13 cellular contexts compared by ENCODE assay signal in genomic region chr4:153748378-153748777, GRCh38. TPM values are rescaled to one million over a fixed set of nuclear protein-coding genes. Genes with fewer than 3 reads are reported as not detected.
DNase-seq lines count a peak whose midpoint lies in the region; ATAC-seq and TF ChIP-seq lines count a peak whose summit lies in the region.
"Had no signal": no experiment of that assay in that cellular context is flagged by ENCODE, and none has a peak within 500 bp of the region (broad histone marks: within the 10 kb centered on the region; RNA-seq: fewer than 3 reads in every experiment).

No MANE protein-coding gene starts in this region.

- DNase-seq in Calu3 = peak; percentile 38
- peak; percentile 67 for DNase-seq in NB4 (ENCODE audit: low read depth)
- DNase-seq in osteoblast (ENCODE audit: insufficient read length, low spot score, missing footprints) = peak; percentile 88
- no peak for DNase-seq in NCI-H1105 (lab: John Stamatoyannopoulos, UW)
- DNase-seq: caudate nucleus, DMS79 treated with DMSO at 0.1 percent for 48 hours, NCI-H187, SHP77 had no signal

- H3K36me3 Mint-ChIP-seq in Calu3 (ENCODE audit: insufficient read depth, unreplicated experiment) = no peaks in the 10 kb centered on the region
- no peaks in the 10 kb centered on the region for H3K36me3 Mint-ChIP-seq in dendritic cell treated with granulocyte-macrophage colony-stimulating factor and Interleukin-4, amounts not matched to agents 40 ng/mL and 50 ng/mL, for 4 days (ENCODE audit: low read depth)

- H3K4me1 Mint-ChIP-seq in Calu3 (ENCODE audit: low read depth, unreplicated experiment) = no peaks in the 10 kb centered on the region
- peaks cover 39% of the 10 kb centered on the region for H3K4me1 Mint-ChIP-seq in dendritic cell treated with granulocyte-macrophage colony-stimulating factor and Interleukin-4, amounts not matched to agents 40 ng/mL and 50 ng/mL, for 4 days (ENCODE audit: low read depth)

- no peak overlapping the region for H3K4me2 ChIP-seq in osteoblast (ENCODE audit: insufficient read depth, low read length)

- no peak overlapping the region for H3K27ac ChIP-seq in osteoblast (ENCODE audit: low read depth, low read length)

- H3K27me3 Mint-ChIP-seq in Calu3 (ENCODE audit: unreplicated experiment) = no peaks in the 10 kb centered on the region
- no peaks in the 10 kb centered on the region for H3K27me3 Mint-ChIP-seq in dendritic cell treated with granulocyte-macrophage colony-stimulating factor and Interleukin-4, amounts not matched to agents 40 ng/mL and 50 ng/mL, for 4 days

- TF ChIP-seq CTCF in Calu3 (IDR thresholded peaks at IDR 0.05; ENCODE audit: unreplicated experiment) (no peak), NB4 (IDR thresholded peaks at IDR 0.05; ENCODE audit: low read depth, low read length) (no peak), osteoblast (IDR thresholded peaks at IDR 0.05; ENCODE audit: extremely low read depth, low read depth, low read length) (no peak)

- no peak for TF ChIP-seq POLR2A in NB4 (IDR thresholded peaks at IDR 0.05; ENCODE audit: extremely low read depth, insufficient read length)

- intact Hi-C loops in Calu3 (cut with micrococcal nuclease; ENCODE audit: unreplicated experiment) = no loop called here
- intact Hi-C loops in dendritic cell treated with granulocyte-macrophage colony-stimulating factor and Interleukin-4, amounts not matched to agents 40 ng/mL and 50 ng/mL, for 4 days (cut with micrococcal nuclease) = loop anchor here (5.0 to 10.0 kb wide), 3 partner anchors 66 to 604 kb away; partner anchors contain the start of gene TLR2

- H4K20me1 ChIP-seq in osteoblast (ENCODE audit: insufficient read depth, low read length) = no peaks in the 10 kb centered on the region

- H3K9me3 Mint-ChIP-seq in Calu3 (ENCODE audit: low read depth, unreplicated experiment) = no peaks in the 10 kb centered on the region
- H3K9me3 Mint-ChIP-seq in dendritic cell treated with granulocyte-macrophage colony-stimulating factor and Interleukin-4, amounts not matched to agents 40 ng/mL and 50 ng/mL, for 4 days = no peaks in the 10 kb centered on the region

- BruUV-seq in Calu3 (replicated peaks; lab: Mats Ljungman, UMichigan) = no TSS peak

- no peaks in the 10 kb centered on the region for H3K27me3 ChIP-seq in osteoblast (ENCODE audit: insufficient read depth, low read length)

- H3K4me1 ChIP-seq in osteoblast (ENCODE audit: insufficient read depth, low read length) = no peaks in the 10 kb centered on the region

- H3K4me3 ChIP-seq in NB4 (ENCODE audit: low read depth, low read length) (no peak overlapping the region), osteoblast (ENCODE audit: insufficient read depth, low read length) (no peak overlapping the region)

- no peak for ATAC-seq in GM18519 (IDR thresholded peaks at IDR 0.05; ENCODE audit: low FRiP score, unreplicated experiment)
- ATAC-seq in GM21786 (IDR thresholded peaks at IDR 0.05; ENCODE audit: unreplicated experiment) = no peak
- ATAC-seq in HG03378 (IDR thresholded peaks at IDR 0.05; ENCODE audit: unreplicated experiment) = no peak

- H3K9me3 ChIP-seq in osteoblast (ENCODE audit: low read depth, low read length) = no peaks in the 10 kb centered on the region

- no peak overlapping the region for H3K4me3 Mint-ChIP-seq in Calu3 (ENCODE audit: low read depth, unreplicated experiment)
- H3K4me3 Mint-ChIP-seq in dendritic cell treated with granulocyte-macrophage colony-stimulating factor and Interleukin-4, amounts not matched to agents 40 ng/mL and 50 ng/mL, for 4 days = no peak overlapping the region

- H3K27ac Mint-ChIP-seq in Calu3 (ENCODE audit: unreplicated experiment) = no peak overlapping the region
- H3K27ac Mint-ChIP-seq in dendritic cell treated with granulocyte-macrophage colony-stimulating factor and Interleukin-4, amounts not matched to agents 40 ng/mL and 50 ng/mL, for 4 days = peak overlapping the region; percentile 89
- H3K27ac Mint-ChIP-seq: progenitor cell of endocrine pancreas had no signal

- no peaks in the 10 kb centered on the region for H3K36me3 ChIP-seq in osteoblast (ENCODE audit: insufficient read depth, low read length)

- H2AFZ ChIP-seq in osteoblast (ENCODE audit: low read length) = no peak overlapping the region

- CTCF ChIA-PET in Calu3 (lab: Charles Lee) = no interaction called here

- no peaks in the 10 kb centered on the region for H3K79me2 ChIP-seq in osteoblast (ENCODE audit: insufficient read depth, low read length)

RNA-seq across cellular contexts. Expression of gene RNF175, which starts 11.4 kb away (rescaled TPM):
- total RNA-seq in Calu3 (2022) = 0.54 and 0.66 TPM in 2 replicates
- total RNA-seq in osteoblast = under 0.01 TPM in 2 replicates

RNA-seq across cellular contexts. Expression of gene SFRP2, which starts 40.5 kb away (rescaled TPM):
- not detected in 2 replicates for total RNA-seq in Calu3 (2022)
- total RNA-seq in osteoblast = 0.29 TPM in 1 of 2 replicates, not detected in the other
